Comparison of ENCODE assay signal across 8 cellular contexts in genomic region chr16:71894229-71894920, GRCh38. TPM values are rescaled to one million over a fixed set of nuclear protein-coding genes. Genes with fewer than 3 reads are reported as not detected.
DNase-seq lines count a peak whose midpoint lies in the region; ATAC-seq and TF ChIP-seq lines count a peak whose summit lies in the region.

No MANE protein-coding gene starts in this region.

- peak overlapping the region; percentile 96 for H3K27ac ChIP-seq in thymus (ENCODE audit: low read depth)

- under 1% methylated on average over 31 of the region's 31 CpGs for WGBS in thymus

- peaks cover 6% of the 10 kb centered on the region for H3K4me1 ChIP-seq in mucosa of stomach (ENCODE audit: control insufficient read depth, insufficient read depth, low read length)
- peaks cover 10% of the 10 kb centered on the region for H3K4me1 ChIP-seq in thymus (ENCODE audit: control insufficient read depth, insufficient read depth, low read length)

- DNase-seq in NCI-H2081 (lab: John Stamatoyannopoulos, UW) = peak; percentile 14 to 50
- DNase-seq in NCI-H2081 treated with DMSO at 0.1 percent for 48 hours (lab: John Stamatoyannopoulos, UW) = no peak
- peak; percentile 50 for DNase-seq in NCI-H2171 (lab: John Stamatoyannopoulos, UW)
- peak; percentile 67 for DNase-seq in activated CD8-positive, alpha-beta memory T cell treated with anti-CD3 and anti-CD28 coated beads, Interleukin-2, amount 50 U/mL, for 48 hours
- peak; percentile 66 to 74 for DNase-seq in erythroblast (lab: John Stamatoyannopoulos, UW)

- H3K36me3 ChIP-seq in mucosa of stomach (ENCODE audit: control insufficient read depth, insufficient read depth, low read length) (no peaks in the 10 kb centered on the region), thymus (ENCODE audit: control insufficient read depth, insufficient read depth) (no peaks in the 10 kb centered on the region)

- H3K27me3 ChIP-seq in mucosa of stomach (ENCODE audit: control insufficient read depth, insufficient read depth, low read length) (no peaks in the 10 kb centered on the region), thymus (ENCODE audit: control insufficient read depth, insufficient read depth) (no peaks in the 10 kb centered on the region)

- peak; percentile 18 for ATAC-seq in HG02642 (IDR thresholded peaks at IDR 0.05; ENCODE audit: poor library complexity, unreplicated experiment)

- H3K4me3 ChIP-seq in mucosa of stomach (ENCODE audit: low read length) (peak overlapping the region; percentile 93), thymus (ENCODE audit: low read length) (peak overlapping the region; percentile 87)

- TF ChIP-seq POLR2A in erythroblast (IDR thresholded peaks at IDR 0.05; ENCODE audit: low read length) = no peak

- peak overlapping the region; percentile 100 for H3K9ac ChIP-seq in mucosa of stomach (ENCODE audit: low read length)

- H3K9me3 ChIP-seq in mucosa of stomach (ENCODE audit: control insufficient read depth, low read length) (no peaks in the 10 kb centered on the region), thymus (ENCODE audit: control insufficient read depth) (no peaks in the 10 kb centered on the region)

RNA-seq across cellular contexts. Expression of gene IST1, which starts 1.0 kb away (rescaled TPM):
- polyA plus RNA-seq in thymus = 163 TPM

RNA-seq across cellular contexts. Expression of gene ZNF821, which starts 10.4 kb away (rescaled TPM):
- polyA plus RNA-seq in thymus = 7.8 TPM

RNA-seq across cellular contexts. Expression of gene ATXN1L, which starts 48.6 kb away (rescaled TPM):
- 6.5 TPM for polyA plus RNA-seq in thymus
